In the genomic region with DNA sequence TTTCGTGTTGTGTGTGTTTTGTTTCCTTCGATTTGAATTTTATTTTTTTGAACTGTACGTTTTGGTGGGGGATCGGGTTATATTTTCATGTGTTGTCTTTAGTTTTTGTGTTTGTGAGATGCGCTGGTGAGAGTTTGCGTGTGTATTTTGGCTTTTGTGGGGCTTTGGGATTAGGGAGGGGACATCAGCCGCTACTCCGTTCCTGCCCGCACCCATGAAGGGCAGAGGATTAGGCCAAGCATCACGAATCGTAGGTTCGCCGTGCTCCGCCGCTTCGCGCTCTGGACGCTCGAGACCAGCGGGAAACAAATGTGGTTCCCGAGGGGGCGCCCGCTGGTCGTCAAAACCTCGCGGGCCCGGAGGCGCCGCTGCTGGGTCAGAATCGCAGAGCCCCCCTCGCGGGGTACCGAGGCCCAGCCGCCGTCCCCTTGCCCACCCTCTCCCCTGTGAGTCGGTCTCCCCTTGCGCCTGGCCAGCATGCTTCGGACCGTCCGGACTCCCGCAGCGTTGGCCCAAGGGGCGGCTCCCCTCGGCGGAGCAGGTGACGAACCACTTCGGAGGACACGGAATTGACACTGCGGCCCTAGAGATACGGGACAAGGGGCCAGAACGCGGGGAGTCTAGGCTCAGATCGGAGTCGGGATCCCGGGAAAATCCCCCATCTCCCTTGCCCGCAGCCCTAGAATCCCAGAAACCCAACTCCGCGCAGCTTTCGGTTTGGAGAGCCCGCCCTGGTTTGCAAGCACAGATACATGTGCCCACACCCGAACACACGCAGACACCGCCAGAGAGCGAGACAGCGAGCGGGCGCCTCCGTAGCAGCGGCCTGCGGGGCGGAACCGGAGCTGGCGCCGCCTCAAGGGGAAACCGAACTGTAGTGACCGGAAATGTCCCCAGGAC, we compare ENCODE assay signal across 8 cellular contexts.
DNase-seq lines count a peak whose midpoint lies in the region; ATAC-seq and TF ChIP-seq lines count a peak whose summit lies in the region.

No MANE protein-coding gene starts in this region.

- no peaks in the 10 kb centered on the region for H3K79me2 ChIP-seq in DND-41 (ENCODE audit: insufficient read depth, low read length)

- H3K27ac ChIP-seq in DND-41 (ENCODE audit: low read length) (no peak overlapping the region), brain microvascular endothelial cell (no peak overlapping the region)

- TF ChIP-seq CTCF in DND-41 (IDR thresholded peaks at IDR 0.05; ENCODE audit: borderline replicate concordance, extremely low read depth, low read length, poor library complexity, severe bottlenecking) (no peak), brain microvascular endothelial cell (IDR thresholded peaks at IDR 0.05; ENCODE audit: low read depth, low read length, missing control alignments) (no peak)

- H3K9me3 ChIP-seq in DND-41 (ENCODE audit: insufficient read depth, low read length, severe bottlenecking), result no peaks in the 10 kb centered on the region

- DNase-seq in DND-41 (peak; percentile 27), OCI-M1 (lab: John Stamatoyannopoulos, UW) (peak; percentile 82), brain microvascular endothelial cell (no peak), kidney tubule cell (ENCODE audit: low spot score) (peak; percentile 35), NCI-H446 treated with DMSO at 0.1 percent for 48 hours (lab: John Stamatoyannopoulos, UW) (no peak)
- peak; percentile 25 to 39 for DNase-seq in stimulated activated CD8-positive, alpha-beta memory T cell treated with anti-CD3 and anti-CD28 coated beads, Interleukin-7, amount 100 ng/mL, for 4 hours (ENCODE audit: low read depth in 2 of 2)

- in situ Hi-C loops in brain microvascular endothelial cell (cut with HindIII; ENCODE audit: low pct_ligation_motif_present, low sequenced_read_pairs), result no loop called here

- H3K27me3 ChIP-seq in DND-41 (ENCODE audit: insufficient read depth, low read length, poor library complexity) (peaks cover 26% of the 10 kb centered on the region), brain microvascular endothelial cell (replicated peaks) (peaks cover 90% of the 10 kb centered on the region)

- ATAC-seq in DND-41 (ENCODE audit: insufficient read depth, low read depth), result peak; percentile 78
- ATAC-seq in HG02588 (IDR thresholded peaks at IDR 0.05; ENCODE audit: unreplicated experiment), result peak; percentile 27
- ATAC-seq in GM21390 (IDR thresholded peaks at IDR 0.05; ENCODE audit: unreplicated experiment), result no peak

- no peaks in the 10 kb centered on the region for H4K20me1 ChIP-seq in DND-41 (ENCODE audit: insufficient read depth, low read length)

- peaks cover 9% of the 10 kb centered on the region for H3K4me1 ChIP-seq in DND-41 (ENCODE audit: insufficient read depth, low read length)

- peak overlapping the region; percentile 73 for H3K4me2 ChIP-seq in DND-41 (ENCODE audit: insufficient read depth, low read length)

- H3K9ac ChIP-seq in DND-41 (ENCODE audit: low read depth, low read length), result peak overlapping the region; percentile 38

- H2AFZ ChIP-seq in DND-41 (ENCODE audit: low read depth, low read length), result peak overlapping the region; percentile 8; the same call in 1 of the 2 replicates

- peak overlapping the region in 1 of 2 experiments; percentile 55; a peak in 3 of 4 replicates for H3K4me3 ChIP-seq in DND-41 (ENCODE audit: low read depth in 1 of 2, low read length in 2 of 2)
- H3K4me3 ChIP-seq in brain microvascular endothelial cell (ENCODE audit: low read depth, low read length), result peak overlapping the region; percentile 42

- no peaks in the 10 kb centered on the region for H3K36me3 ChIP-seq in DND-41 (ENCODE audit: insufficient read depth, low read length)
- no peaks in the 10 kb centered on the region for H3K36me3 ChIP-seq in brain microvascular endothelial cell (replicated peaks)

Comparison
In these comparisons a context has a peak if more than half of its experiments do, and no peak if none do; other contexts are left out.
1. DNase-seq: peak in DND-41 (single experiment), OCI-M1 (single experiment), kidney tubule cell (single experiment) and stimulated activated CD8-positive, alpha-beta memory T cell treated with anti-CD3 and anti-CD28 coated beads, Interleukin-7, amount 100 ng/mL, for 4 hours (2 of 2); none in brain microvascular endothelial cell (single experiment) and NCI-H446 treated with DMSO at 0.1 percent for 48 hours (single experiment).